Comparison of ENCODE assay signal across 37 cellular contexts in the genomic region with DNA sequence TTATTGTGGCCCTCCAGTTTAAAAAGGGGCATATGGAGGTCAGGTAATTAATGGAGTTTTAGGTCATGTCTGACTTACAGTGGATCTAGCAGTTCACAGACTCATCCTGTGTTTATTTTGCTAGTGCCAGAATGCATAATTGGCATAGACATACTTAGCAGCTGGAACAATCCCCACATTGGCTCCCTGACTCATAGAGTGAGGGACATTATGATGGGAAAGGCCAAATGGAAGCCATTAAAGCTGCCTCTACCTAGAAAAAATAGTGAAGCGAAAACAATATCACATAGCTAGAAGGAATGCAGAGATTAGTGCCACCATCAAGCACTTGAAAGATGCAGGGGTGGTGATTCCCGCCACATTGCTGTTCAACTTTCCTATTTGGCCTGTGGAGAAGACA.
"Had no signal": no experiment of that assay in that cellular context is flagged by ENCODE, and none has a peak within 500 bp of the region (broad histone marks: within the 10 kb centered on the region; RNA-seq: fewer than 3 reads in every experiment).

No MANE protein-coding gene starts in this region.

- DNase-seq: activated CD4-positive, alpha-beta memory T cell treated with anti-CD3 and anti-CD28 coated beads, Interleukin-2, amount 10 ng/mL, durations not matched to agents 7 days and 5 days; activated CD4-positive, alpha-beta T cell treated with anti-CD3 and anti-CD28 coated beads for 1 hour; activated CD4-positive, alpha-beta T cell treated with anti-CD3 and anti-CD28 coated beads for 48 hours; activated CD4-positive, CD25-positive, alpha-beta regulatory T cell; activated CD8-positive, alpha-beta memory T cell treated with anti-CD3 and anti-CD28 coated beads for 24 hours; activated CD8-positive, alpha-beta memory T cell treated with anti-CD3 and anti-CD28 coated beads, Interleukin-2, amount 10 ng/mL, durations not matched to agents 7 days and 5 days; activated CD8-positive, alpha-beta memory T cell treated with anti-CD3 and anti-CD28 coated beads, Interleukin-2, amount 50 U/mL, for 48 hours; activated effector memory CD4-positive, alpha-beta T cell treated with Interleukin-2 at 50 U/mL for 16 hours; activated naive CD4-positive, alpha-beta T cell treated with anti-CD3 and anti-CD28 coated beads, Interleukin-2, amount 10 ng/mL, durations not matched to agents 7 days and 5 days; activated naive CD8-positive, alpha-beta T cell treated with anti-CD3 and anti-CD28 coated beads, Interleukin-2, amount 50 U/mL, for 24 hours; activated T-cell treated with anti-CD3 and anti-CD28 coated beads, Interleukin-2, amount 50 U/mL, for 48 hours; aorta; body of pancreas; Kasumi-1; KBM-7; MM.1S; MV-4-11; NCI-H1092 treated with DMSO at 0.1 percent for 48 hours; NCI-H1417; NCI-H146; NCI-H187; NCI-H2029 treated with DMSO at 0.1 percent for 48 hours; NCI-H2107; NCI-H2171; NCI-H524; NCI-H748 treated with DMSO at 0.1 percent for 48 hours; NK-92 treated with Interleukin-12 subunit alpha and Interleukin-12 subunit beta, amount 100 ng/mL, for 24 hours; PC-3; SIG-M5; SW 1271; T-helper 1 cell; T-helper 2 cell; T-helper 9 cell; WERI-Rb-1 had no signal

- H3K27ac ChIP-seq: body of pancreas, breast epithelium, RWPE1, WERI-Rb-1 had no signal

- H3K27me3 ChIP-seq: body of pancreas, breast epithelium had no signal

- H3K4me3 ChIP-seq: body of pancreas, breast epithelium had no signal

- H3K9me3 ChIP-seq: body of pancreas, breast epithelium had no signal

- H3K4me1 ChIP-seq: body of pancreas, breast epithelium had no signal

- ATAC-seq: activated CD8-positive, alpha-beta memory T cell treated with anti-CD3 and anti-CD28 coated beads, Interleukin-2, amount 10 ng/mL, durations not matched to agents 7 days and 5 days; activated naive CD8-positive, alpha-beta T cell treated with anti-CD3 and anti-CD28 coated beads, Interleukin-2, amount 50 U/mL, for 24 hours; body of pancreas; PC-3; Right ventricle myocardium inferior had no signal

- H3K36me3 ChIP-seq: breast epithelium, WERI-Rb-1 had no signal
